ENCODE assay signal across 9 cellular contexts in genomic region chr16:71467810-71468209, GRCh38. TPM values are rescaled to one million over a fixed set of nuclear protein-coding genes. Genes with fewer than 3 reads are reported as not detected.
DNase-seq lines count a peak whose midpoint lies in the region; TF ChIP-seq lines count a peak whose summit lies in the region.
"Had no signal": no experiment of that assay in that cellular context is flagged by ENCODE, and none has a peak within 500 bp of the region (broad histone marks: within the 10 kb centered on the region; RNA-seq: fewer than 3 reads in every experiment).

No MANE protein-coding gene starts in this region.

- H3K4me3 Mint-ChIP-seq in progenitor cell of endocrine pancreas (ENCODE audit: low read depth) = no peak overlapping the region

- H3K36me3 ChIP-seq in SJCRH30 (no peaks in the 10 kb centered on the region), vagina (peaks cover 0 to 4% of the 10 kb centered on the region in 2 donors)

- in situ Hi-C loops in GM13977 (cut with MboI; ENCODE audit: low pct_unique_long_range_greater_than_20kb, low sequenced_read_pairs, unreplicated experiment) = no loop called here

- H3K27ac Mint-ChIP-seq in progenitor cell of endocrine pancreas = no peak overlapping the region

- H3K4me1 Mint-ChIP-seq in progenitor cell of endocrine pancreas (ENCODE audit: low read depth) = peaks cover 3% of the 10 kb centered on the region

- no peaks in the 10 kb centered on the region for H3K27me3 Mint-ChIP-seq in progenitor cell of endocrine pancreas

- H3K9me3 ChIP-seq in SJCRH30 (replicated peaks) = no peaks in the 10 kb centered on the region
- no peaks in the 10 kb centered on the region for H3K9me3 ChIP-seq in vagina
- H3K9me3 ChIP-seq: body of pancreas had no signal

- H3K4me1 ChIP-seq in SJCRH30 = no peaks in the 10 kb centered on the region
- no peaks in the 10 kb centered on the region for H3K4me1 ChIP-seq in vagina
- H3K4me1 ChIP-seq: body of pancreas had no signal

- intact Hi-C loops in vagina (cut with DNase I) = no loop called here

- H3K27ac ChIP-seq in SJCRH30 = no peak overlapping the region
- H3K27ac ChIP-seq in vagina = no peak overlapping the region
- H3K27ac ChIP-seq: body of pancreas had no signal

- TF ChIP-seq CTCF in GM13977 (IDR thresholded peaks at IDR 0.05; ENCODE audit: extremely low read depth, insufficient read depth, missing control alignments) (no peak), choroid plexus epithelial cell (conservative IDR thresholded peaks at IDR 0.05; ENCODE audit: low read depth, low read length) (no peak), progenitor cell of endocrine pancreas (IDR thresholded peaks at IDR 0.05; ENCODE audit: unreplicated experiment) (no peak), vagina (IDR thresholded peaks at IDR 0.05) (no peak)

- peak; percentile 48 for DNase-seq in GM13977 (ENCODE audit: low spot score)
- DNase-seq in SJCRH30 = peak; percentile 10 to 61
- peak; percentile 42 for DNase-seq in choroid plexus epithelial cell (ENCODE audit: low read depth)
- peak; percentile 37 for DNase-seq in progenitor cell of endocrine pancreas (ENCODE audit: low spot score, unreplicated experiment)
- DNase-seq in vagina (ENCODE audit: extremely low spot score in 2 of 2) = no peak
- DNase-seq in NCI-H1694 (lab: John Stamatoyannopoulos, UW) = no peak
- DNase-seq in NCI-H146 treated with DMSO at 0.1 percent for 48 hours (lab: John Stamatoyannopoulos, UW; ENCODE audit: unreplicated experiment) = no peak
- DNase-seq in NCI-H345 (lab: John Stamatoyannopoulos, UW) = no peak

- H3K4me3 ChIP-seq in SJCRH30 (no peak overlapping the region), choroid plexus epithelial cell (ENCODE audit: low read depth, low read length) (no peak overlapping the region), vagina (no peak overlapping the region)
- H3K4me3 ChIP-seq: body of pancreas had no signal

- H3K36me3 Mint-ChIP-seq in progenitor cell of endocrine pancreas (ENCODE audit: insufficient read depth) = no peaks in the 10 kb centered on the region

- no peaks in the 10 kb centered on the region for H3K9me3 Mint-ChIP-seq in progenitor cell of endocrine pancreas (ENCODE audit: low read depth)

- no peak for TF ChIP-seq POLR2A in vagina (IDR thresholded peaks at IDR 0.05)

- H3K27me3 ChIP-seq in SJCRH30 (no peaks in the 10 kb centered on the region), vagina (no peaks in the 10 kb centered on the region)
- H3K27me3 ChIP-seq: body of pancreas had no signal

RNA-seq across cellular contexts. Expression of gene ZNF23, which starts 5.8 kb away (rescaled TPM):
- 4.4 and 6.2 TPM in 2 replicates for total RNA-seq in SJCRH30 (2014; rRNA removed; shearing (Covaris generic))
- 11.4 and 11.8 TPM in 2 replicates for total RNA-seq in progenitor cell of endocrine pancreas
- total RNA-seq in vagina = 7.1 TPM

RNA-seq across cellular contexts. Expression of gene ZNF19, which starts 21.3 kb away (rescaled TPM):
- 1.1 and 2.4 TPM in 2 replicates for total RNA-seq in SJCRH30 (2014; rRNA removed; shearing (Covaris generic))
- total RNA-seq in progenitor cell of endocrine pancreas (15.7 and 17.1 TPM in 2 replicates), vagina (2.2 TPM)

RNA-seq across cellular contexts. Expression of gene TLE7, which starts 26.0 kb away (rescaled TPM):
- not detected in 2 replicates for total RNA-seq in SJCRH30 (2014; rRNA removed; shearing (Covaris generic))
- total RNA-seq in progenitor cell of endocrine pancreas (not detected in 2 replicates), vagina (not detected)
- total RNA-seq: body of pancreas had no signal

RNA-seq across cellular contexts. Expression of gene CHST4, which starts 58.4 kb away (rescaled TPM):
- 0.61 and 0.71 TPM in 2 replicates for total RNA-seq in SJCRH30 (2014; rRNA removed; shearing (Covaris generic))
- total RNA-seq in progenitor cell of endocrine pancreas (0.16 TPM in 1 of 2 replicates, not detected in the other), vagina (not detected)

Comparison
In these comparisons a context has a peak if more than half of its experiments do, and no peak if none do; other contexts are left out.
1. DNase-seq: peak in GM13977 (single experiment), SJCRH30 (2 of 2), choroid plexus epithelial cell (single experiment) and progenitor cell of endocrine pancreas (single experiment); none in vagina (0 of 2), NCI-H1694 (single experiment), NCI-H146 treated with DMSO at 0.1 percent for 48 hours (single experiment) and NCI-H345 (single experiment).